Comparison of ENCODE assay signal across 20 cellular contexts in the genomic region with DNA sequence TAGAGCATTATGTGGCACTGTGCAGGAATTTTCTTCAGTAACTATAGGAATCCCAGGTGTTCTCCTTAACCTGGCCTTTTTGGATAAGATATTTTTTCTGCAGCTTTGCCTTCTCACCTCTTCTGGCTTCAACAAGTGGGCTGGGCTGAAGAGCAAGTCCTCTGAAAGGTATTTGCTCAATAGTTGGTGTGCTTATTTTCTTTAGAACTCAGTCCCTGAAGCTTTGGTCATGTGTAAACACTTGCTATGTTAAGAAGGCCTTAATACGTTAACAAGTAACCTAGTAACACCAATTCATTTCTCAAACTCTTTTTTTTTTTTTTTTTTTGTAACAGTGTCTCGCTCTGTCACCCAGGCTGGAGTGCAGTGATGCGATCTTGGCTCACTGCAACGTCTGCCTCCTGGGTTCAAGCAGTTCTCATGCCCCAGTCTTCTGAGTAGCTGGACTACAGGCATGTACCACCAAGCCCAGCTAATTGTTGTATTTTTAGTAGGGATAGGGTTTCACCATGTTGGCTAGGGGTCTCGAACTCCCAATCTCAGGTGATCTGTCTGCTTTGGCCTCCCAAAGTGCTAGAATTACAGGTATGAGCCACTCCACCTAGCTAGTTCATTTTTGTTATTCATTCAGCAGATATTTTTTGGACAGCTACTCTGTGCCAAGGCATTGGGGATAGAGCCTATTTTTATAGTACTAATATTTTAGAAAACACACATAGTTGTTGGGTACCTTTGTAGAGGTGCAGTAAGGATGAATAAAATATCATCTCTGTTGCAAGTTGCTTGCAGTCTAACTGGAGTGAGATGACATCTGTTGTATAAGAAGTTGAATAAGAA.
A peak's percentile ranks its signal among the peaks of the same experiment; 100 is the strongest.
DNase-seq lines count a peak whose midpoint lies in the region; ATAC-seq, FAIRE-seq and TF ChIP-seq lines count a peak whose summit lies in the region.
"Had no signal": no experiment of that assay in that cellular context is flagged by ENCODE, and none has a peak within 500 bp of the region (broad histone marks: within the 10 kb centered on the region; RNA-seq: fewer than 3 reads in every experiment).

No MANE protein-coding gene starts in this region.

- no peaks in the 10 kb centered on the region for H3K27me3 ChIP-seq in naive thymus-derived CD4-positive, alpha-beta T cell (ENCODE audit: control insufficient read depth in 2 of 2, insufficient read depth in 2 of 2, low read length in 2 of 2)
- H3K27me3 ChIP-seq in right cardiac atrium (ENCODE audit: control insufficient read depth, insufficient read depth): no peaks in the 10 kb centered on the region

- ATAC-seq in A549 (no peak), right cardiac atrium (no peak)
- ATAC-seq in naive thymus-derived CD4-positive, alpha-beta T cell: no peak

- POLR2A ChIA-PET in A549 (lab: Yijun Ruan, JAX): no interaction called here
- POLR2A ChIA-PET in naive thymus-derived CD4-positive, alpha-beta T cell (lab: Charles Lee): no interaction called here

- H3K9me3 ChIP-seq in A549 (no peaks in the 10 kb centered on the region), right cardiac atrium (ENCODE audit: control insufficient read depth, low read length) (no peaks in the 10 kb centered on the region)
- H3K9me3 ChIP-seq in naive thymus-derived CD4-positive, alpha-beta T cell (ENCODE audit: control insufficient read depth in 2 of 3, low read length in 3 of 3): no peaks in the 10 kb centered on the region
- H3K9me3 ChIP-seq: Caco-2 had no signal

- FAIRE-seq in A549 (lab: Jason Lieb, UNC): no peak
- FAIRE-seq: GM12892, GM19239 had no signal

- no peaks in the 10 kb centered on the region for H3K9me3 Mint-ChIP-seq in nephron
- H3K9me3 Mint-ChIP-seq in naive thymus-derived CD4-positive, alpha-beta T cell: peaks cover 0 to 2% (median 0%) of the 10 kb centered on the region in 11 donors
- H3K9me3 Mint-ChIP-seq: IgD-negative memory B cell had no signal

- no peak overlapping the region for H3K4me3 ChIP-seq in A549
- no peak overlapping the region for H3K4me3 ChIP-seq in naive thymus-derived CD4-positive, alpha-beta T cell (ENCODE audit: low read length)
- no peak overlapping the region for H3K4me3 ChIP-seq in right cardiac atrium (ENCODE audit: low read length)
- H3K4me3 ChIP-seq: PC-9 had no signal

- peak overlapping the region; percentile 48 to 89 (median 85) for H3K27ac Mint-ChIP-seq in nephron
- no peak overlapping the region for H3K27ac Mint-ChIP-seq in naive thymus-derived CD4-positive, alpha-beta T cell
- H3K27ac Mint-ChIP-seq: IgD-negative memory B cell had no signal

- TF ChIP-seq EP300 in A549 (IDR thresholded peaks at IDR 0.05) (no peak), Ishikawa (IDR thresholded peaks at IDR 0.05; ENCODE audit: borderline replicate concordance) (no peak)

- 89% methylated on average over 5 of the region's 5 CpGs for WGBS in A549 (ENCODE audit: missing lambda C conversion rate)
- 92% methylated on average over 5 of the region's 5 CpGs for WGBS in right cardiac atrium

- no peak for TF ChIP-seq RAD21 in A549 (conservative IDR thresholded peaks at IDR 0.05 in 1 of 2, IDR thresholded peaks at IDR 0.05 in 1 of 2)
- no peak for TF ChIP-seq RAD21 in Ishikawa (IDR thresholded peaks at IDR 0.05; ENCODE audit: low read depth)

- H3K4me1 Mint-ChIP-seq in nephron: peaks cover 77% of the 10 kb centered on the region
- H3K4me1 Mint-ChIP-seq in naive thymus-derived CD4-positive, alpha-beta T cell: peaks cover 33 to 69% (median 46%) of the 10 kb centered on the region in 7 donors

- TF ChIP-seq CTCF in A549 (IDR thresholded peaks at IDR 0.05): no peak
- TF ChIP-seq CTCF in nephron (IDR thresholded peaks at IDR 0.05; ENCODE audit: unreplicated experiment in 3 of 3): no peak

- no peaks in the 10 kb centered on the region for H3K36me3 Mint-ChIP-seq in nephron (ENCODE audit: low read depth)
- H3K36me3 Mint-ChIP-seq in naive thymus-derived CD4-positive, alpha-beta T cell: peaks cover 0 to 34% (median 8%) of the 10 kb centered on the region in 5 donors

- H3K4me2 ChIP-seq in A549: no peak overlapping the region
- H3K4me2 ChIP-seq: PC-9 had no signal

- H3K27ac ChIP-seq in A549: no peak overlapping the region
- H3K27ac ChIP-seq in naive thymus-derived CD4-positive, alpha-beta T cell (ENCODE audit: low read depth, low read length): no peak overlapping the region
- H3K27ac ChIP-seq in right cardiac atrium (ENCODE audit: low read length): no peak overlapping the region
- H3K27ac ChIP-seq: PC-9 had no signal

- no peak overlapping the region for H3K4me3 Mint-ChIP-seq in nephron
- H3K4me3 Mint-ChIP-seq in naive thymus-derived CD4-positive, alpha-beta T cell: no peak overlapping the region
- H3K4me3 Mint-ChIP-seq: IgD-negative memory B cell had no signal

- intact Hi-C loops in naive thymus-derived CD4-positive, alpha-beta T cell (cut with micrococcal nuclease): no loop called here
- intact Hi-C loops in right cardiac atrium (cut with DNase I): no loop called here

- CTCF ChIA-PET in A549 (lab: Yijun Ruan, JAX): interaction anchor here (0.6 kb wide), 1 partner anchor 118 kb away, joined by 3 read pairs; no protein-coding TSS in a partner anchor
- CTCF ChIA-PET in naive thymus-derived CD4-positive, alpha-beta T cell (lab: Charles Lee): no interaction called here

- no peak for TF ChIP-seq POLR2A in A549 (IDR thresholded peaks at IDR 0.05; ENCODE audit: low read length)

- no peaks in the 10 kb centered on the region for H3K36me3 ChIP-seq in naive thymus-derived CD4-positive, alpha-beta T cell (ENCODE audit: control insufficient read depth in 2 of 3, insufficient read depth in 3 of 3, low read length in 3 of 3)

- H3K4me1 ChIP-seq in A549: peaks cover 19% of the 10 kb centered on the region
- H3K4me1 ChIP-seq in naive thymus-derived CD4-positive, alpha-beta T cell (ENCODE audit: control insufficient read depth in 2 of 2, insufficient read depth in 2 of 2, low read length in 2 of 2): peaks cover 0 to 4% of the 10 kb centered on the region in 2 donors
- peaks cover 7% of the 10 kb centered on the region for H3K4me1 ChIP-seq in right cardiac atrium (ENCODE audit: control insufficient read depth, insufficient read depth, low read length)

- DNase-seq in A549 (ENCODE audit: low read depth in 1 of 2, low spot score in 1 of 2): no peak
- peak; percentile 53 for DNase-seq in kidney glomerular epithelial cell (lab: John Stamatoyannopoulos, UW)
- no peak for DNase-seq in naive thymus-derived CD4-positive, alpha-beta T cell
- no peak for DNase-seq in 8988T
- no peak for DNase-seq in right cardiac atrium
- DNase-seq in SKM-1 treated with dmso at 0.1 percent for 144 hours (lab: John Stamatoyannopoulos, UW; ENCODE audit: unreplicated experiment): no peak
- DNase-seq: AML-193, Caco-2, DMS79 treated with DMSO at 0.1 percent for 48 hours, GDM1, HCEC 1CT, MV-4-11, NCI-H1436 treated with DMSO at 0.1 percent for 48 hours, NCI-H345, PC-9 had no signal

- no peaks in the 10 kb centered on the region for H3K27me3 Mint-ChIP-seq in nephron (ENCODE audit: low read depth)
- no peaks in the 10 kb centered on the region for H3K27me3 Mint-ChIP-seq in naive thymus-derived CD4-positive, alpha-beta T cell
- H3K27me3 Mint-ChIP-seq: IgD-negative memory B cell had no signal

TF ChIP-seq in A549, 52 proteins besides CTCF, POLR2A, EP300 and RAD21 (continues in another document):
- TF ChIP-seq HDAC2 (IDR thresholded peaks at IDR 0.05) (no peak), HOXA7 (CRISPR knock-in tag; IDR thresholded peaks at IDR 0.05) (no peak)

TF ChIP-seq in Ishikawa, 13 proteins besides CTCF, POLR2A, EP300 and RAD21:
- TF ChIP-seq NFIC (IDR thresholded peaks at IDR 0.05): no peak
- TF ChIP-seq, protein P1, sequence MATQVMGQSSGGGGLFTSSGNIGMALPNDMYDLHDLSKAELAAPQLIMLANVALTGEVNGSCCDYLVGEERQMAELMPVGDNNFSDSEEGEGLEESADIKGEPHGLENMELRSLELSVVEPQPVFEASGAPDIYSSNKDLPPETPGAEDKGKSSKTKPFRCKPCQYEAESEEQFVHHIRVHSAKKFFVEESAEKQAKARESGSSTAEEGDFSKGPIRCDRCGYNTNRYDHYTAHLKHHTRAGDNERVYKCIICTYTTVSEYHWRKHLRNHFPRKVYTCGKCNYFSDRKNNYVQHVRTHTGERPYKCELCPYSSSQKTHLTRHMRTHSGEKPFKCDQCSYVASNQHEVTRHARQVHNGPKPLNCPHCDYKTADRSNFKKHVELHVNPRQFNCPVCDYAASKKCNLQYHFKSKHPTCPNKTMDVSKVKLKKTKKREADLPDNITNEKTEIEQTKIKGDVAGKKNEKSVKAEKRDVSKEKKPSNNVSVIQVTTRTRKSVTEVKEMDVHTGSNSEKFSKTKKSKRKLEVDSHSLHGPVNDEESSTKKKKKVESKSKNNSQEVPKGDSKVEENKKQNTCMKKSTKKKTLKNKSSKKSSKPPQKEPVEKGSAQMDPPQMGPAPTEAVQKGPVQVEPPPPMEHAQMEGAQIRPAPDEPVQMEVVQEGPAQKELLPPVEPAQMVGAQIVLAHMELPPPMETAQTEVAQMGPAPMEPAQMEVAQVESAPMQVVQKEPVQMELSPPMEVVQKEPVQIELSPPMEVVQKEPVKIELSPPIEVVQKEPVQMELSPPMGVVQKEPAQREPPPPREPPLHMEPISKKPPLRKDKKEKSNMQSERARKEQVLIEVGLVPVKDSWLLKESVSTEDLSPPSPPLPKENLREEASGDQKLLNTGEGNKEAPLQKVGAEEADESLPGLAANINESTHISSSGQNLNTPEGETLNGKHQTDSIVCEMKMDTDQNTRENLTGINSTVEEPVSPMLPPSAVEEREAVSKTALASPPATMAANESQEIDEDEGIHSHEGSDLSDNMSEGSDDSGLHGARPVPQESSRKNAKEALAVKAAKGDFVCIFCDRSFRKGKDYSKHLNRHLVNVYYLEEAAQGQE (IDR thresholded peaks at IDR 0.05; ENCODE audit: low read depth): peak; percentile 49; the same call in 1 of the 2 replicates

Comparison
In these comparisons a context has a peak if more than half of its experiments do, and no peak if none do; other contexts are left out.
1. H3K27ac Mint-ChIP-seq: peak in nephron (3 of 3); none in naive thymus-derived CD4-positive, alpha-beta T cell (0 of 9).